ENCODE assay signal across 32 cellular contexts in genomic region chr7:100667331-100668068, GRCh38. TPM values are rescaled to one million over a fixed set of nuclear protein-coding genes. Genes with fewer than 3 reads are reported as not detected.
"Had no signal": no experiment of that assay in that cellular context is flagged by ENCODE, and none has a peak within 500 bp of the region (broad histone marks: within the 10 kb centered on the region; RNA-seq: fewer than 3 reads in every experiment).

No MANE protein-coding gene starts in this region.

- H3K9me3 Mint-ChIP-seq: activated CD4-positive, alpha-beta T cell treated with anti-CD3 and anti-CD28 coated beads, Interleukin-2, amount 10 ng/mL, durations not matched to agents 7 days and 5 days; activated CD8-positive, alpha-beta T cell treated with anti-CD3 and anti-CD28 coated beads for 36 hours; activated naive CD4-positive, alpha-beta T cell treated with anti-CD3 and anti-CD28 coated beads, Interleukin-2, amount 50 U/mL, for 72 hours; central memory CD8-positive, alpha-beta T cell; effector memory CD8-positive, alpha-beta T cell; nephron; type B pancreatic cell had no signal

- H3K4me1 ChIP-seq: breast epithelium, left ventricle myocardium inferior, parathyroid adenoma, vagina had no signal

- ATAC-seq: activated CD8-positive, alpha-beta memory T cell treated with anti-CD3 and anti-CD28 coated beads, Interleukin-2, amount 10 ng/mL, durations not matched to agents 7 days and 5 days; activated CD8-positive, alpha-beta T cell treated with anti-CD3 and anti-CD28 coated beads for 36 hours; activated naive CD4-positive, alpha-beta T cell treated with anti-CD3 and anti-CD28 coated beads, Interleukin-2, amount 50 U/mL, for 72 hours; effector memory CD8-positive, alpha-beta T cell; esophagus mucosa; right cardiac atrium had no signal

- H3K4me3 ChIP-seq: breast epithelium, dorsolateral prefrontal cortex, left ventricle myocardium inferior, skin epidermis, stomach, vagina had no signal

- FAIRE-seq: colon, endothelial cell of umbilical vein, frontal cortex, TTC549 had no signal

- H3K27ac Mint-ChIP-seq: activated CD4-positive, alpha-beta T cell treated with anti-CD3 and anti-CD28 coated beads, Interleukin-2, amount 10 ng/mL, durations not matched to agents 7 days and 5 days; activated CD8-positive, alpha-beta memory T cell treated with anti-CD3 and anti-CD28 coated beads, Interleukin-2, amount 10 ng/mL, durations not matched to agents 7 days and 5 days; activated CD8-positive, alpha-beta T cell treated with anti-CD3 and anti-CD28 coated beads for 36 hours; activated naive CD4-positive, alpha-beta T cell treated with anti-CD3 and anti-CD28 coated beads, Interleukin-2, amount 50 U/mL, for 72 hours; effector memory CD8-positive, alpha-beta T cell; nephron; type B pancreatic cell had no signal

- H3K36me3 Mint-ChIP-seq: activated CD8-positive, alpha-beta memory T cell treated with anti-CD3 and anti-CD28 coated beads, Interleukin-2, amount 10 ng/mL, durations not matched to agents 7 days and 5 days; activated naive CD4-positive, alpha-beta T cell treated with anti-CD3 and anti-CD28 coated beads, Interleukin-2, amount 50 U/mL, for 72 hours; type B pancreatic cell had no signal

- H3K9ac ChIP-seq: parathyroid adenoma had no signal

- DNase-seq: activated CD4-positive, alpha-beta T cell treated with anti-CD3 and anti-CD28 coated beads, Interleukin-2, amount 10 ng/mL, durations not matched to agents 7 days and 5 days; activated CD4-positive, CD25-positive, alpha-beta regulatory T cell treated with anti-CD3 and anti-CD28 coated beads, Interleukin-2, amount 50 U/mL, for 72 hours; activated CD8-positive, alpha-beta memory T cell treated with anti-CD3 and anti-CD28 coated beads, Interleukin-2, amount 10 ng/mL, durations not matched to agents 7 days and 5 days; activated CD8-positive, alpha-beta T cell treated with anti-CD3 and anti-CD28 coated beads for 36 hours; activated gamma-delta T cell treated with Interleukin-2 at 50 U/mL for 16 hours; activated T-cell treated with anti-CD3 and anti-CD28 coated beads, Interleukin-2, amount 50 U/mL, for 1 hour; dorsolateral prefrontal cortex; effector memory CD8-positive, alpha-beta T cell; glutamatergic neuron; hippocampal formation; left ventricle myocardium inferior; midbrain; stimulated activated CD4-positive, alpha-beta T cell treated with anti-CD3 and anti-CD28 coated beads, Interleukin-1b, Interleukin-23, amount 100 ng/mL, for 48 hours; stomach; WERI-Rb-1 had no signal

- H3K4me3 Mint-ChIP-seq: activated CD4-positive, alpha-beta T cell treated with anti-CD3 and anti-CD28 coated beads, Interleukin-2, amount 10 ng/mL, durations not matched to agents 7 days and 5 days; activated CD8-positive, alpha-beta memory T cell treated with anti-CD3 and anti-CD28 coated beads, Interleukin-2, amount 10 ng/mL, durations not matched to agents 7 days and 5 days; activated CD8-positive, alpha-beta T cell treated with anti-CD3 and anti-CD28 coated beads for 36 hours; central memory CD8-positive, alpha-beta T cell; effector memory CD8-positive, alpha-beta T cell; nephron; type B pancreatic cell had no signal

- H3K27me3 Mint-ChIP-seq: activated CD8-positive, alpha-beta T cell treated with anti-CD3 and anti-CD28 coated beads for 36 hours had no signal

- H3K4me1 Mint-ChIP-seq: central memory CD8-positive, alpha-beta T cell; nephron had no signal

- H3K79me2 ChIP-seq: parathyroid adenoma had no signal

- H2AFZ ChIP-seq: parathyroid adenoma had no signal

- H3K27ac ChIP-seq: breast epithelium, dorsolateral prefrontal cortex, left ventricle myocardium inferior, parathyroid adenoma, skin epidermis, stomach, vagina, WERI-Rb-1 had no signal

- H3K36me3 ChIP-seq: breast epithelium, left ventricle myocardium inferior, stomach, vagina, WERI-Rb-1 had no signal

- H3K9me3 ChIP-seq: breast epithelium, left ventricle myocardium inferior, stomach, vagina had no signal

- H3K27me3 ChIP-seq: breast epithelium, dorsolateral prefrontal cortex, stomach, vagina had no signal

RNA-seq across cellular contexts. Expression of gene ACTL6B, which starts 11.3 kb away (rescaled TPM):
- total RNA-seq: activated CD4-positive, alpha-beta T cell treated with anti-CD3 and anti-CD28 coated beads, Interleukin-2, amount 10 ng/mL, durations not matched to agents 7 days and 5 days; activated CD8-positive, alpha-beta memory T cell treated with anti-CD3 and anti-CD28 coated beads, Interleukin-2, amount 10 ng/mL, durations not matched to agents 7 days and 5 days; activated CD8-positive, alpha-beta T cell treated with anti-CD3 and anti-CD28 coated beads for 36 hours; activated naive CD4-positive, alpha-beta T cell treated with anti-CD3 and anti-CD28 coated beads, Interleukin-2, amount 50 U/mL, for 72 hours; breast epithelium; endothelial cell of umbilical vein; esophagus mucosa; left ventricle myocardium inferior; lung microvascular endothelial cell; pulmonary artery endothelial cell; right cardiac atrium; T-helper 2 cell treated with Interferon-gamma antibody and Interleukin-4, amounts not matched to agents 100 ng/mL and 5 ng/mL, for 36 hours had no signal
- polyA plus RNA-seq: endothelial cell of umbilical vein, right cardiac atrium had no signal
